In the genomic region with DNA sequence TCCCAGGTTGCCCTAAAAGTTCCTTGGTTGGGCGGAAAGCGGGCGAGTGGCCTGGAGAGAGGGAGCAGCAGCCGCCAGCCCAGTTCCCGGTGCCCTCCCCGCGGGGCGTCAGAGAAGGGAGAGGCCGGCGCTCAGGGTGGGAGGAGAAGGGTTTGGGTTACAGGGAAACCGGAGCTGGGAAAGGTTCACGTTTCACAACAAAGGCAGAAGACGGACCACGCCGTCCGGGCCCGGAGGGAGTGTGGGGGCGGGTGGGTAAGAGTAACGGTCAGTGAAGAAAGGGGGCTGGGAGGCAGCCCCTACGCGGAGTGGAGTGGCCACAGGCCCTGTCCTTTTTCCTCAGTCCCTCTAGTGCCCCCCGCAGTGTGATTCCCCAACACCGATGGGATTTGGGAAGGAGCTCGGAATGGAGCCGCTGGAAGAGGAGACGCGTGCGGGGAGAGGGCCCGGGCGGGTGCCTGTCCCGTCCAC, we compare ENCODE assay signal across 8 cellular contexts. TPM values are rescaled to one million over a fixed set of nuclear protein-coding genes. Genes with fewer than 3 reads are reported as not detected.
A peak's percentile ranks its signal among the peaks of the same experiment; 100 is the strongest.
DNase-seq lines count a peak whose midpoint lies in the region; ATAC-seq and TF ChIP-seq lines count a peak whose summit lies in the region.

No MANE protein-coding gene starts in this region.

- DNase-seq in activated T-cell treated with anti-CD3 and anti-CD28 coated beads, Interleukin-2, amount 50 U/mL, for 72 hours = no peak
- DNase-seq in activated T-cell treated with anti-CD3 and anti-CD28 coated beads, Interleukin-2, amount 50 U/mL, for 1 hour = no peak
- DNase-seq in RWPE2 (ENCODE audit: low spot score) (no peak), epithelial cell of proximal tubule (ENCODE audit: low read depth) (no peak), myocyte (ENCODE audit: low read depth) (peak; percentile 95), RPMI8226 (no peak)

- no peaks in the 10 kb centered on the region for H3K36me3 ChIP-seq in RWPE2 (ENCODE audit: low read depth)

- peaks cover 5% of the 10 kb centered on the region for H3K4me1 Mint-ChIP-seq in activated T-cell treated with anti-CD3 and anti-CD28 coated beads, Interleukin-2, amount 50 U/mL, for 72 hours (ENCODE audit: low read depth)

- H3K4me3 ChIP-seq in RWPE2 (ENCODE audit: severe bottlenecking) (peak overlapping the region; percentile 95), epithelial cell of proximal tubule (ENCODE audit: low read depth, low read length) (peak overlapping the region; percentile 89)

- no peaks in the 10 kb centered on the region for H3K27me3 ChIP-seq in RWPE2 (ENCODE audit: insufficient read depth, poor library complexity, severe bottlenecking)

- ATAC-seq in activated T-cell treated with anti-CD3 and anti-CD28 coated beads, Interleukin-2, amount 50 U/mL, for 72 hours (replicated peaks in 1 of 2) = no peak
- ATAC-seq in RWPE2 (ENCODE audit: low read depth) (peak; percentile 28), HG03439 (IDR thresholded peaks at IDR 0.05; ENCODE audit: unreplicated experiment) (no peak), HG03097 (IDR thresholded peaks at IDR 0.05; ENCODE audit: low FRiP score, unreplicated experiment) (no peak)

- H3K27me3 Mint-ChIP-seq in activated T-cell treated with anti-CD3 and anti-CD28 coated beads, Interleukin-2, amount 50 U/mL, for 72 hours (ENCODE audit: low read depth) = peaks cover 4% of the 10 kb centered on the region

- no peak overlapping the region for H3K27ac Mint-ChIP-seq in activated T-cell treated with anti-CD3 and anti-CD28 coated beads, Interleukin-2, amount 50 U/mL, for 72 hours

- H3K4me3 Mint-ChIP-seq in activated T-cell treated with anti-CD3 and anti-CD28 coated beads, Interleukin-2, amount 50 U/mL, for 72 hours = peak overlapping the region; percentile 58 to 75

- no peaks in the 10 kb centered on the region for H3K4me1 ChIP-seq in RWPE2 (ENCODE audit: insufficient read depth, poor library complexity, severe bottlenecking)

- no peaks in the 10 kb centered on the region for H3K9me3 ChIP-seq in RWPE2 (ENCODE audit: severe bottlenecking)

- H3K9me3 Mint-ChIP-seq in activated T-cell treated with anti-CD3 and anti-CD28 coated beads, Interleukin-2, amount 50 U/mL, for 72 hours = no peaks in the 10 kb centered on the region

- no peak for TF ChIP-seq CTCF in RWPE2 (IDR thresholded peaks at IDR 0.05; ENCODE audit: poor library complexity, severe bottlenecking)
- peak; percentile 1 for TF ChIP-seq CTCF in epithelial cell of proximal tubule (conservative IDR thresholded peaks at IDR 0.05; ENCODE audit: low read depth, low read length)

- peak overlapping the region; percentile 86 for H3K27ac ChIP-seq in RWPE2 (ENCODE audit: poor library complexity, severe bottlenecking)

- H3K36me3 Mint-ChIP-seq in activated T-cell treated with anti-CD3 and anti-CD28 coated beads, Interleukin-2, amount 50 U/mL, for 72 hours (ENCODE audit: insufficient read depth in 2 of 2) = no peaks in the 10 kb centered on the region

RNA-seq across cellular contexts. Expression of a gene that starts 1.6 kb away (rescaled TPM):
- total RNA-seq in activated T-cell treated with anti-CD3 and anti-CD28 coated beads, Interleukin-2, amount 50 U/mL, for 72 hours = 1 to 10 TPM; 3.7 to 5.2 TPM
- 8.2 and 11.2 TPM in 2 replicates for total RNA-seq in epithelial cell of proximal tubule
- total RNA-seq in myocyte = 13.0 and 17.6 TPM in 2 replicates
- 8.8 TPM for polyA plus RNA-seq in myocyte (2012)

RNA-seq across cellular contexts. Expression of a gene that starts 14.8 kb away (rescaled TPM):
- total RNA-seq in activated T-cell treated with anti-CD3 and anti-CD28 coated beads, Interleukin-2, amount 50 U/mL, for 72 hours = 10 to 100 TPM; 31.7 to 42.4 TPM
- total RNA-seq in epithelial cell of proximal tubule (10.9 and 21.0 TPM in 2 replicates), myocyte (907 and 1,143 TPM in 2 replicates)
- 359 TPM for polyA plus RNA-seq in myocyte (2012)

RNA-seq across cellular contexts. Expression of a gene that starts 25.2 kb away (rescaled TPM):
- 10 to 100 TPM; 36.7 to 54.1 TPM for total RNA-seq in activated T-cell treated with anti-CD3 and anti-CD28 coated beads, Interleukin-2, amount 50 U/mL, for 72 hours
- 35.7 and 38.8 TPM in 2 replicates for total RNA-seq in epithelial cell of proximal tubule
- total RNA-seq in myocyte = 60.2 and 62.3 TPM in 2 replicates
- polyA plus RNA-seq in myocyte (2012) = 59.1 TPM

RNA-seq across cellular contexts. Expression of a gene that starts 34.2 kb away (rescaled TPM):
- total RNA-seq in activated T-cell treated with anti-CD3 and anti-CD28 coated beads, Interleukin-2, amount 50 U/mL, for 72 hours = under 1 TPM; 0.09 to 0.19 TPM
- total RNA-seq in epithelial cell of proximal tubule (not detected in 2 replicates), myocyte (not detected in 2 replicates)
- polyA plus RNA-seq in myocyte (2012) = not detected

RNA-seq across cellular contexts. Expression of a gene that starts 36.7 kb away (rescaled TPM):
- total RNA-seq in activated T-cell treated with anti-CD3 and anti-CD28 coated beads, Interleukin-2, amount 50 U/mL, for 72 hours = 10 to 100 TPM; 38.4 to 46.5 TPM
- total RNA-seq in epithelial cell of proximal tubule (6.6 and 11.5 TPM in 2 replicates), myocyte (9.0 TPM in 2 replicates)
- 6.8 TPM for polyA plus RNA-seq in myocyte (2012)

Comparison
In these comparisons a context has a peak if more than half of its experiments do, and no peak if none do; other contexts are left out.
1. RNA of a gene that starts 14.8 kb away (total RNA-seq): 907 to 1,143 TPM in myocyte; 31.7 to 42.4 TPM in activated T-cell treated with anti-CD3 and anti-CD28 coated beads, Interleukin-2, amount 50 U/mL, for 72 hours and 10.9 to 21.0 TPM in epithelial cell of proximal tubule; every median in the first group is over 10 times any median in the second.